ENCODE assay signal across 1 cellular context in the genomic region with DNA sequence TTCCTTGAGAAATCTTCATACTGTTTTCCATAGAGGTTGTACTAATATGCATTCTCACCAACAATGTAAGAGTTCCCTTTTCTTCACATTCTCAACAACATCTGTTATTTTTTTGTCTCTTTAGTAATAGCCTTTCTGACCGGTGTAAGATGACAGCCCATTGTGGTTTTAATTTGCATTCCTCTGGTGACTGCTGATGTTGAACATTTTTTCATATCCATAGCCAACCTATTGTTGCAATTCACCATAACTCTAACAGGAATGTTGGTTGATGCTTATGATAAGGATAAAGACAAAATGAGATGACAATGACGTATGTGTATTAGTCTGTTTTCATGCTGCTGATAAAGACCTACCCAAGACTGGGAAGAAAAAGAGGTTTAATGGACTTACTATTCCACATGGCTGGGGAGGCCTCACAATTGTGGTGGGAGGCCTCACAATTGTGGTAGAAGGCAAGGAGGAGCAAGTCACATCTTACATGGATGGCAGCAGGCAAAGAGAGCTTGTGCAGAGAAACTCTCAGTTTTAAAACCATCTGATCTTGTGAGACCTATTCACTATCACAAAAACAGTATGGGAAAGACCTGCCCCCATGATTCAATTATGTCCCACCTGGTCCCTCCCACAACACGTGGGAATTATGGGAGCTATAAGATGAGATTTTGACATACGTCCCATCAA.
A peak's percentile ranks its signal among the peaks of the same experiment; 100 is the strongest.
TF ChIP-seq lines count a peak whose summit lies in the region.

No MANE protein-coding gene starts in this region.

TF ChIP-seq in HepG2, 621 proteins besides CTCF, POLR2A, EP300 and RAD21:
- peak; percentile 49; the same call in 1 of the 2 replicates for TF ChIP-seq CREB1 (IDR thresholded peaks at IDR 0.05)
- no peak for TF ChIP-seq CREB1 (CRISPR knock-in tag; IDR thresholded peaks at IDR 0.05)
- TF ChIP-seq KDM1A (CRISPR knock-in tag; IDR thresholded peaks at IDR 0.05), result no peak
